16 cellular contexts compared by ENCODE assay signal in the genomic region with DNA sequence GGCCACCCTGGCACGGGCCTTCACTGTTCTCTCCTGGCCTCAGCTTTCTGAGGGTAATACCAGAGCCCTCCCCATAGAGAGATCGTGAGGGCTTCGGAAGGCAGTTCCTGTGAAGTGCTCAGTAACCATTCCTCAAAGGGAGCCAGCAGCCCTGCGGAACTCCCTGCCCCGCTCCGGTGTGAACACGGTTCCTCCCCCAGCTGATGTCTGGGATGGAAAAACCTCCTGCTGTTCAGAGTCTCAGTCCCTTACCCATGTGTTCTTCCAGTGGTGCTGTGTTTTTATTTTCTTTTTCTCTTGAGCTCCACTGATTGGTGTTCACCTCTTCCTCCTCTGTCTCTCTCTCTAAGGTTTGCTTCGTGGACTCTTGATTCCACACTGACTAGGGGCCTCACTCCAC.
DNase-seq lines count a peak whose midpoint lies in the region; ATAC-seq and TF ChIP-seq lines count a peak whose summit lies in the region.
"Had no signal": no experiment of that assay in that cellular context is flagged by ENCODE, and none has a peak within 500 bp of the region (broad histone marks: within the 10 kb centered on the region; RNA-seq: fewer than 3 reads in every experiment).

No MANE protein-coding gene starts in this region.

- TF ChIP-seq CTCF in cardiac muscle cell (IDR thresholded peaks at IDR 0.05; ENCODE audit: low read depth, low read length), result no peak
- no peak for TF ChIP-seq CTCF in heart right ventricle (IDR thresholded peaks at IDR 0.05)
- no peak for TF ChIP-seq CTCF in neural crest cell (conservative IDR thresholded peaks at IDR 0.05)
- no peak for TF ChIP-seq CTCF in foreskin fibroblast (IDR thresholded peaks at IDR 0.05; ENCODE audit: low read depth, low read length)

- no peaks in the 10 kb centered on the region for H3K27me3 ChIP-seq in cardiac muscle cell
- H3K27me3 ChIP-seq in heart right ventricle, result no peaks in the 10 kb centered on the region

- H3K9me3 Mint-ChIP-seq in neural crest cell, result no peaks in the 10 kb centered on the region
- H3K9me3 Mint-ChIP-seq: CD4-positive, alpha-beta T cell; H9 had no signal

- WGBS in heart right ventricle, 2 donors, result 56 to 66% methylated on average over 8 of the region's 8 CpGs

- intact Hi-C loops in heart right ventricle (cut with DNase I), result no loop called here

- peaks cover 9% of the 10 kb centered on the region for H3K36me3 Mint-ChIP-seq in neural crest cell (ENCODE audit: low read depth)

- DNase-seq in cardiac muscle cell (ENCODE audit: low read depth in 1 of 2, low spot score in 1 of 2) (no peak), heart right ventricle (no peak), neural crest cell (ENCODE audit: low read depth, low spot score) (no peak), retina (peak; percentile 28), foreskin fibroblast (no peak), GDM1 (lab: John Stamatoyannopoulos, UW) (no peak)
- DNase-seq: AML-193; CD4-positive, alpha-beta T cell; DMS153; DMS79; GF-D8; H9 had no signal

- H3K4me3 Mint-ChIP-seq in neural crest cell, result no peak overlapping the region
- H3K4me3 Mint-ChIP-seq: CD4-positive, alpha-beta T cell; H9 had no signal

- H3K4me3 ChIP-seq in cardiac muscle cell (no peak overlapping the region), heart right ventricle (no peak overlapping the region), foreskin fibroblast (ENCODE audit: low read depth in 1 of 2, low read length in 2 of 2) (no peak overlapping the region)
- H3K4me3 ChIP-seq: A549 had no signal

- no peaks in the 10 kb centered on the region for H3K27me3 Mint-ChIP-seq in neural crest cell (ENCODE audit: low read depth)

- peaks cover 30% of the 10 kb centered on the region for H3K4me1 Mint-ChIP-seq in neural crest cell

- peak overlapping the region; percentile 85 for H3K27ac Mint-ChIP-seq in neural crest cell (ENCODE audit: unreplicated experiment)
- H3K27ac Mint-ChIP-seq: CD4-positive, alpha-beta T cell had no signal

- H3K9me3 ChIP-seq in cardiac muscle cell (ENCODE audit: low read depth) (no peaks in the 10 kb centered on the region), heart right ventricle (no peaks in the 10 kb centered on the region)
- H3K9me3 ChIP-seq: A549 had no signal

- H3K4me1 ChIP-seq in cardiac muscle cell (ENCODE audit: low read depth) (peaks cover 5% of the 10 kb centered on the region), heart right ventricle (peaks cover 0 to 30% (median 11%) of the 10 kb centered on the region in 9 donors)
- H3K4me1 ChIP-seq: A549 had no signal

- H3K27ac ChIP-seq in cardiac muscle cell (peak overlapping the region; percentile 10), heart right ventricle (no peak overlapping the region)
- H3K27ac ChIP-seq: 22Rv1, A549, C4-2B had no signal

- H3K36me3 ChIP-seq in cardiac muscle cell (peaks cover 36% of the 10 kb centered on the region), heart right ventricle (peaks cover 0 to 7% (median 0%) of the 10 kb centered on the region in 9 donors)

- ATAC-seq in heart right ventricle (no peak), HG02571 (IDR thresholded peaks at IDR 0.05; ENCODE audit: unreplicated experiment) (no peak)
- ATAC-seq: A549 had no signal
